ENCODE assay signal across 1 cellular context in the genomic region with DNA sequence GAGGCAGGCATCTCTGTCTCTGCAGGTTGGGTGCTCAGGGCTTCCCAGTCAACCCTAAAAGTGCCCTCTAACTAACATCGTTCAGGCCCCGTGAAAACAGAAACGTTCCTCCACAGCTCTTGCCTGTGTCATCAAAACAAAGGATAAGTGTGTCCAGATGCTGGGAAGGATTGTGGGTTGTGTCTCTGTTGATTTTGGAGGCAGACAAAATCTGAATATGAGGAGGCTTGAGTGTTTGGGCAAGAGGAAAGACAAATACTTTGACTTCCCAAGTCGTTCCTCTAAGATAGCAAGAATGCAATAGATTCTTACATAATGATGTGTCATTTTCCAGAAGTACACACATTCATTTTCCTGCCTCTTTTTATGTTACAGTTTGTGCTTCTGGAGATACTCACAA.
TF ChIP-seq lines count a peak whose summit lies in the region.

No MANE protein-coding gene starts in this region.

TF ChIP-seq in GM23338, 12 proteins besides CTCF, POLR2A, EP300 and RAD21 (continued from another document):
- TF ChIP-seq ZNF462 (CRISPR knock-in tag; IDR thresholded peaks at IDR 0.05) (no peak), EZH2 (IDR thresholded peaks at IDR 0.05; ENCODE audit: low read depth, unreplicated experiment) (no peak), JUNB (IDR thresholded peaks at IDR 0.05; ENCODE audit: unreplicated experiment) (no peak), EZH2phosphoT487 (IDR thresholded peaks at IDR 0.05; ENCODE audit: unreplicated experiment) (no peak), CREB1 (CRISPR knock-in tag; IDR thresholded peaks at IDR 0.05; ENCODE audit: low read depth) (no peak)
- TF ChIP-seq, protein P1, sequence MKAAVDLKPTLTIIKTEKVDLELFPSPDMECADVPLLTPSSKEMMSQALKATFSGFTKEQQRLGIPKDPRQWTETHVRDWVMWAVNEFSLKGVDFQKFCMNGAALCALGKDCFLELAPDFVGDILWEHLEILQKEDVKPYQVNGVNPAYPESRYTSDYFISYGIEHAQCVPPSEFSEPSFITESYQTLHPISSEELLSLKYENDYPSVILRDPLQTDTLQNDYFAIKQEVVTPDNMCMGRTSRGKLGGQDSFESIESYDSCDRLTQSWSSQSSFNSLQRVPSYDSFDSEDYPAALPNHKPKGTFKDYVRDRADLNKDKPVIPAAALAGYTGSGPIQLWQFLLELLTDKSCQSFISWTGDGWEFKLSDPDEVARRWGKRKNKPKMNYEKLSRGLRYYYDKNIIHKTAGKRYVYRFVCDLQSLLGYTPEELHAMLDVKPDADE (IDR thresholded peaks at IDR 0.05), result no peak
- TF ChIP-seq, protein P2, sequence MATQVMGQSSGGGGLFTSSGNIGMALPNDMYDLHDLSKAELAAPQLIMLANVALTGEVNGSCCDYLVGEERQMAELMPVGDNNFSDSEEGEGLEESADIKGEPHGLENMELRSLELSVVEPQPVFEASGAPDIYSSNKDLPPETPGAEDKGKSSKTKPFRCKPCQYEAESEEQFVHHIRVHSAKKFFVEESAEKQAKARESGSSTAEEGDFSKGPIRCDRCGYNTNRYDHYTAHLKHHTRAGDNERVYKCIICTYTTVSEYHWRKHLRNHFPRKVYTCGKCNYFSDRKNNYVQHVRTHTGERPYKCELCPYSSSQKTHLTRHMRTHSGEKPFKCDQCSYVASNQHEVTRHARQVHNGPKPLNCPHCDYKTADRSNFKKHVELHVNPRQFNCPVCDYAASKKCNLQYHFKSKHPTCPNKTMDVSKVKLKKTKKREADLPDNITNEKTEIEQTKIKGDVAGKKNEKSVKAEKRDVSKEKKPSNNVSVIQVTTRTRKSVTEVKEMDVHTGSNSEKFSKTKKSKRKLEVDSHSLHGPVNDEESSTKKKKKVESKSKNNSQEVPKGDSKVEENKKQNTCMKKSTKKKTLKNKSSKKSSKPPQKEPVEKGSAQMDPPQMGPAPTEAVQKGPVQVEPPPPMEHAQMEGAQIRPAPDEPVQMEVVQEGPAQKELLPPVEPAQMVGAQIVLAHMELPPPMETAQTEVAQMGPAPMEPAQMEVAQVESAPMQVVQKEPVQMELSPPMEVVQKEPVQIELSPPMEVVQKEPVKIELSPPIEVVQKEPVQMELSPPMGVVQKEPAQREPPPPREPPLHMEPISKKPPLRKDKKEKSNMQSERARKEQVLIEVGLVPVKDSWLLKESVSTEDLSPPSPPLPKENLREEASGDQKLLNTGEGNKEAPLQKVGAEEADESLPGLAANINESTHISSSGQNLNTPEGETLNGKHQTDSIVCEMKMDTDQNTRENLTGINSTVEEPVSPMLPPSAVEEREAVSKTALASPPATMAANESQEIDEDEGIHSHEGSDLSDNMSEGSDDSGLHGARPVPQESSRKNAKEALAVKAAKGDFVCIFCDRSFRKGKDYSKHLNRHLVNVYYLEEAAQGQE (IDR thresholded peaks at IDR 0.05; ENCODE audit: unreplicated experiment), result no peak
